ENCODE assay signal across 23 cellular contexts in genomic region chr5:55219770-55220169, GRCh38. TPM values are rescaled to one million over a fixed set of nuclear protein-coding genes. Genes with fewer than 3 reads are reported as not detected.
DNase-seq lines count a peak whose midpoint lies in the region; ATAC-seq and TF ChIP-seq lines count a peak whose summit lies in the region.
"Had no signal": no experiment of that assay in that cellular context is flagged by ENCODE, and none has a peak within 500 bp of the region (broad histone marks: within the 10 kb centered on the region; RNA-seq: fewer than 3 reads in every experiment).

No MANE protein-coding gene starts in this region.

- H3K4me3 Mint-ChIP-seq in activated CD8-positive, alpha-beta T cell treated with anti-CD3 and anti-CD28 coated beads, Interleukin-2, amount 10 ng/mL, durations not matched to agents 7 days and 5 days, result peak overlapping the region; percentile 69
- no peak overlapping the region for H3K4me3 Mint-ChIP-seq in activated CD8-positive, alpha-beta T cell treated with anti-CD3 and anti-CD28 coated beads for 36 hours
- H3K4me3 Mint-ChIP-seq in glutamatergic neuron (ENCODE audit: unreplicated experiment) (peak overlapping the region; percentile 91), progenitor cell of endocrine pancreas (ENCODE audit: low read depth) (peak overlapping the region; percentile 71)

- no TSS peak for BruUV-seq in PC-9 (replicated peaks; lab: Mats Ljungman, UMichigan)

- H3K4me1 Mint-ChIP-seq in activated CD8-positive, alpha-beta T cell treated with anti-CD3 and anti-CD28 coated beads, Interleukin-2, amount 10 ng/mL, durations not matched to agents 7 days and 5 days (ENCODE audit: low read depth), result peaks cover 24% of the 10 kb centered on the region
- H3K4me1 Mint-ChIP-seq in activated CD8-positive, alpha-beta T cell treated with anti-CD3 and anti-CD28 coated beads for 36 hours (ENCODE audit: low read depth), result peaks cover 25% of the 10 kb centered on the region
- H3K4me1 Mint-ChIP-seq in glutamatergic neuron (ENCODE audit: low read depth, unreplicated experiment), result no peaks in the 10 kb centered on the region
- peaks cover 10% of the 10 kb centered on the region for H3K4me1 Mint-ChIP-seq in progenitor cell of endocrine pancreas (ENCODE audit: low read depth)

- ATAC-seq in activated CD8-positive, alpha-beta T cell treated with anti-CD3 and anti-CD28 coated beads, Interleukin-2, amount 10 ng/mL, durations not matched to agents 7 days and 5 days, result no peak
- ATAC-seq in activated CD8-positive, alpha-beta T cell treated with anti-CD3 and anti-CD28 coated beads for 36 hours, result no peak
- ATAC-seq in HG03521 (IDR thresholded peaks at IDR 0.05; ENCODE audit: unreplicated experiment), result no peak

- POLR2A ChIA-PET in activated CD8-positive, alpha-beta T cell treated with anti-CD3 and anti-CD28 coated beads, Interleukin-2, amount 10 ng/mL, durations not matched to agents 7 days and 5 days (lab: Charles Lee), result no interaction called here
- POLR2A ChIA-PET in activated CD8-positive, alpha-beta T cell treated with anti-CD3 and anti-CD28 coated beads for 36 hours (lab: Charles Lee), result no interaction called here
- POLR2A ChIA-PET in PC-9 (lab: Charles Lee; ENCODE audit: unreplicated experiment), result no interaction called here

- no peaks in the 10 kb centered on the region for H4K20me1 ChIP-seq in PC-9 (ENCODE audit: insufficient read depth)

- no peak for TF ChIP-seq CTCF in activated CD8-positive, alpha-beta T cell treated with anti-CD3 and anti-CD28 coated beads for 36 hours (IDR thresholded peaks at IDR 0.05)
- TF ChIP-seq CTCF in PC-9 (conservative IDR thresholded peaks at IDR 0.05) (no peak), glutamatergic neuron (IDR thresholded peaks at IDR 0.05; ENCODE audit: partially characterized antibody, unreplicated experiment) (no peak), progenitor cell of endocrine pancreas (IDR thresholded peaks at IDR 0.05; ENCODE audit: unreplicated experiment) (no peak), suprapubic skin (IDR thresholded peaks at IDR 0.05) (no peak)

- CTCF ChIA-PET in activated CD8-positive, alpha-beta T cell treated with anti-CD3 and anti-CD28 coated beads, Interleukin-2, amount 10 ng/mL, durations not matched to agents 7 days and 5 days (lab: Charles Lee), result interaction anchor here (0.7 kb wide), 1 partner anchor 32 kb away, joined by 3 read pairs; no protein-coding TSS in a partner anchor
- CTCF ChIA-PET in activated CD8-positive, alpha-beta T cell treated with anti-CD3 and anti-CD28 coated beads for 36 hours (lab: Charles Lee), result interaction anchor here (1.3 to 1.8 kb wide), 3 partner anchors 9 to 43 kb away, joined by 3 to 5 read pairs (median 5); no protein-coding TSS in a partner anchor
- CTCF ChIA-PET in PC-9 (lab: Charles Lee), result no interaction called here

- no peaks in the 10 kb centered on the region for H3K79me2 ChIP-seq in PC-9 (ENCODE audit: low read depth)

- peaks cover 60% of the 10 kb centered on the region for H3K27me3 Mint-ChIP-seq in activated CD8-positive, alpha-beta T cell treated with anti-CD3 and anti-CD28 coated beads, Interleukin-2, amount 10 ng/mL, durations not matched to agents 7 days and 5 days (ENCODE audit: low read depth)
- H3K27me3 Mint-ChIP-seq in activated CD8-positive, alpha-beta T cell treated with anti-CD3 and anti-CD28 coated beads for 36 hours, result peaks cover 57% of the 10 kb centered on the region
- H3K27me3 Mint-ChIP-seq in glutamatergic neuron (ENCODE audit: unreplicated experiment), result peaks cover 22% of the 10 kb centered on the region
- peaks cover 51% of the 10 kb centered on the region for H3K27me3 Mint-ChIP-seq in progenitor cell of endocrine pancreas

- intact Hi-C loops in activated CD8-positive, alpha-beta T cell treated with anti-CD3 and anti-CD28 coated beads for 36 hours (cut with micrococcal nuclease), result no loop called here
- intact Hi-C loops in PC-9 (cut with micrococcal nuclease; ENCODE audit: unreplicated experiment), result no loop called here

- no peak for TF ChIP-seq EP300 in suprapubic skin (IDR thresholded peaks at IDR 0.05)

- 95% methylated on average over 3 of the region's 3 CpGs for WGBS in suprapubic skin

- H3F3A ChIP-seq in PC-9 (ENCODE audit: insufficient read depth, low read depth), result peaks cover 4% of the 10 kb centered on the region; the same call in 1 of the 2 replicates

- H3K36me3 Mint-ChIP-seq in activated CD8-positive, alpha-beta T cell treated with anti-CD3 and anti-CD28 coated beads, Interleukin-2, amount 10 ng/mL, durations not matched to agents 7 days and 5 days (ENCODE audit: low read depth), result peaks cover 2% of the 10 kb centered on the region
- peaks cover 2% of the 10 kb centered on the region for H3K36me3 Mint-ChIP-seq in activated CD8-positive, alpha-beta T cell treated with anti-CD3 and anti-CD28 coated beads for 36 hours (ENCODE audit: low read depth)
- H3K36me3 Mint-ChIP-seq in glutamatergic neuron (ENCODE audit: unreplicated experiment) (no peaks in the 10 kb centered on the region), progenitor cell of endocrine pancreas (ENCODE audit: insufficient read depth) (no peaks in the 10 kb centered on the region)

- no peaks in the 10 kb centered on the region for H3K9me2 ChIP-seq in PC-9 (ENCODE audit: insufficient read depth)

- H3K9me3 ChIP-seq in PC-9 (ENCODE audit: insufficient read depth, low read depth) (no peaks in the 10 kb centered on the region), suprapubic skin (no peaks in the 10 kb centered on the region)
- H3K9me3 ChIP-seq: psoas muscle had no signal

- H3K4me3 ChIP-seq in PC-9 (no peak overlapping the region), suprapubic skin (no peak overlapping the region)
- H3K4me3 ChIP-seq: lung had no signal

- H3K27ac ChIP-seq in PC-9 (no peak overlapping the region), suprapubic skin (no peak overlapping the region)
- H3K27ac ChIP-seq: psoas muscle, skin epidermis had no signal

- no peaks in the 10 kb centered on the region for H3K9me3 Mint-ChIP-seq in activated CD8-positive, alpha-beta T cell treated with anti-CD3 and anti-CD28 coated beads, Interleukin-2, amount 10 ng/mL, durations not matched to agents 7 days and 5 days (ENCODE audit: insufficient read depth)
- H3K9me3 Mint-ChIP-seq in activated CD8-positive, alpha-beta T cell treated with anti-CD3 and anti-CD28 coated beads for 36 hours, result no peaks in the 10 kb centered on the region
- peaks cover 3% of the 10 kb centered on the region for H3K9me3 Mint-ChIP-seq in glutamatergic neuron (ENCODE audit: unreplicated experiment)
- no peaks in the 10 kb centered on the region for H3K9me3 Mint-ChIP-seq in progenitor cell of endocrine pancreas (ENCODE audit: low read depth)
- H3K9me3 Mint-ChIP-seq: stimulated activated naive CD8-positive, alpha-beta T cell treated with anti-CD3 and anti-CD28 coated beads, Interleukin-15, amount 100 ng/mL, for 72 hours had no signal

- H3K4me2 ChIP-seq in PC-9, result peak overlapping the region; percentile 83

- no peak for TF ChIP-seq POLR2A in suprapubic skin (IDR thresholded peaks at IDR 0.05)

- DNase-seq in activated CD8-positive, alpha-beta T cell treated with anti-CD3 and anti-CD28 coated beads, Interleukin-2, amount 10 ng/mL, durations not matched to agents 7 days and 5 days, result no peak
- DNase-seq in activated CD8-positive, alpha-beta T cell treated with anti-CD3 and anti-CD28 coated beads for 36 hours, result no peak
- DNase-seq in PC-9, result no peak
- DNase-seq in glutamatergic neuron, result no peak
- DNase-seq in progenitor cell of endocrine pancreas (ENCODE audit: low spot score, unreplicated experiment), result no peak
- DNase-seq in suprapubic skin (ENCODE audit: low spot score in 2 of 2), result no peak
- no peak for DNase-seq in superior temporal gyrus (ENCODE audit: extremely low spot score)
- DNase-seq: activated CD4-positive, CD25-positive, alpha-beta regulatory T cell treated with anti-CD3 and anti-CD28 coated beads, Interleukin-2, amount 50 U/mL, for 72 hours; anterior cingulate cortex; effector CD8-positive, alpha-beta T cell; GDM1; OCI-M1; psoas muscle; SIG-M5; stimulated activated CD4-positive, alpha-beta T cell treated with anti-CD3 and anti-CD28 coated beads, Interleukin-2, amount 100 ng/mL, for 48 hours had no signal

- no peak overlapping the region for H2AFZ ChIP-seq in PC-9

- H3K27ac Mint-ChIP-seq in activated CD8-positive, alpha-beta T cell treated with anti-CD3 and anti-CD28 coated beads, Interleukin-2, amount 10 ng/mL, durations not matched to agents 7 days and 5 days, result no peak overlapping the region
- no peak overlapping the region for H3K27ac Mint-ChIP-seq in activated CD8-positive, alpha-beta T cell treated with anti-CD3 and anti-CD28 coated beads for 36 hours
- H3K27ac Mint-ChIP-seq in glutamatergic neuron (ENCODE audit: unreplicated experiment) (no peak overlapping the region), progenitor cell of endocrine pancreas (no peak overlapping the region)
- H3K27ac Mint-ChIP-seq: stimulated activated naive CD8-positive, alpha-beta T cell treated with anti-CD3 and anti-CD28 coated beads, Interleukin-15, amount 100 ng/mL, for 72 hours had no signal

- H3K4me1 ChIP-seq in PC-9 (replicated peaks; ENCODE audit: insufficient read depth) (peaks cover 26% of the 10 kb centered on the region), suprapubic skin (peaks cover 12% of the 10 kb centered on the region)

- H3K27me3 ChIP-seq in PC-9 (ENCODE audit: insufficient read depth, low read depth) (no peaks in the 10 kb centered on the region), suprapubic skin (peaks cover 71% of the 10 kb centered on the region)

- H3K36me3 ChIP-seq in PC-9 (ENCODE audit: low read depth) (no peaks in the 10 kb centered on the region), suprapubic skin (no peaks in the 10 kb centered on the region)

RNA-seq across cellular contexts. Expression of gene MCIDAS, which starts 7.3 kb away (rescaled TPM):
- total RNA-seq in activated CD8-positive, alpha-beta T cell treated with anti-CD3 and anti-CD28 coated beads, Interleukin-2, amount 10 ng/mL, durations not matched to agents 7 days and 5 days, result not detected
- total RNA-seq in activated CD8-positive, alpha-beta T cell treated with anti-CD3 and anti-CD28 coated beads for 36 hours, result under 1 TPM in 1 of 2 experiments, not detected in 1; 0.18 TPM
- 1.1 and 1.8 TPM in 2 replicates for total RNA-seq in PC-9 (2021)
- total RNA-seq in glutamatergic neuron (ENCODE audit: unreplicated experiment), result not detected
- total RNA-seq in progenitor cell of endocrine pancreas, result not detected in 2 replicates
- total RNA-seq in suprapubic skin, result not detected
- total RNA-seq: cerebellum, H7, psoas muscle had no signal

RNA-seq across cellular contexts. Expression of gene CCNO, which starts 13.6 kb away (rescaled TPM):
- total RNA-seq in activated CD8-positive, alpha-beta T cell treated with anti-CD3 and anti-CD28 coated beads, Interleukin-2, amount 10 ng/mL, durations not matched to agents 7 days and 5 days, result not detected
- total RNA-seq in activated CD8-positive, alpha-beta T cell treated with anti-CD3 and anti-CD28 coated beads for 36 hours, result not detected
- total RNA-seq in PC-9 (2021), result 4.7 and 7.1 TPM in 2 replicates
- total RNA-seq in glutamatergic neuron (ENCODE audit: unreplicated experiment), result not detected
- 0.19 TPM in 1 of 2 replicates, not detected in the other for total RNA-seq in progenitor cell of endocrine pancreas
- 1 to 10 TPM; 1.0 to 3.8 (median 2.4) TPM for total RNA-seq in suprapubic skin
- total RNA-seq: cerebellum, psoas muscle had no signal

RNA-seq across cellular contexts. Expression of gene CDC20B, which starts 46.8 kb away (rescaled TPM):
- under 1 TPM; 0.13 to 0.16 TPM for total RNA-seq in activated CD8-positive, alpha-beta T cell treated with anti-CD3 and anti-CD28 coated beads, Interleukin-2, amount 10 ng/mL, durations not matched to agents 7 days and 5 days
- not detected for total RNA-seq in activated CD8-positive, alpha-beta T cell treated with anti-CD3 and anti-CD28 coated beads for 36 hours
- not detected in 2 replicates for total RNA-seq in PC-9 (2021)
- 0.34 TPM for total RNA-seq in glutamatergic neuron (ENCODE audit: unreplicated experiment)
- total RNA-seq in progenitor cell of endocrine pancreas, result not detected in 2 replicates
- total RNA-seq in suprapubic skin, result not detected
- total RNA-seq: A673, H7, MCF 10A, psoas muscle had no signal

RNA-seq across cellular contexts. Expression of gene GPX8, which starts 59.8 kb away (rescaled TPM):
- total RNA-seq in activated CD8-positive, alpha-beta T cell treated with anti-CD3 and anti-CD28 coated beads, Interleukin-2, amount 10 ng/mL, durations not matched to agents 7 days and 5 days, result not detected
- not detected for total RNA-seq in activated CD8-positive, alpha-beta T cell treated with anti-CD3 and anti-CD28 coated beads for 36 hours
- total RNA-seq in PC-9 (2021) (24.6 and 40.2 TPM in 2 replicates), glutamatergic neuron (ENCODE audit: unreplicated experiment) (2.7 TPM), progenitor cell of endocrine pancreas (38.8 and 40.0 TPM in 2 replicates), suprapubic skin (1 to 10 TPM; 5.1 to 7.9 (median 5.8) TPM)
